ENCODE assay signal across 8 cellular contexts in the genomic region with DNA sequence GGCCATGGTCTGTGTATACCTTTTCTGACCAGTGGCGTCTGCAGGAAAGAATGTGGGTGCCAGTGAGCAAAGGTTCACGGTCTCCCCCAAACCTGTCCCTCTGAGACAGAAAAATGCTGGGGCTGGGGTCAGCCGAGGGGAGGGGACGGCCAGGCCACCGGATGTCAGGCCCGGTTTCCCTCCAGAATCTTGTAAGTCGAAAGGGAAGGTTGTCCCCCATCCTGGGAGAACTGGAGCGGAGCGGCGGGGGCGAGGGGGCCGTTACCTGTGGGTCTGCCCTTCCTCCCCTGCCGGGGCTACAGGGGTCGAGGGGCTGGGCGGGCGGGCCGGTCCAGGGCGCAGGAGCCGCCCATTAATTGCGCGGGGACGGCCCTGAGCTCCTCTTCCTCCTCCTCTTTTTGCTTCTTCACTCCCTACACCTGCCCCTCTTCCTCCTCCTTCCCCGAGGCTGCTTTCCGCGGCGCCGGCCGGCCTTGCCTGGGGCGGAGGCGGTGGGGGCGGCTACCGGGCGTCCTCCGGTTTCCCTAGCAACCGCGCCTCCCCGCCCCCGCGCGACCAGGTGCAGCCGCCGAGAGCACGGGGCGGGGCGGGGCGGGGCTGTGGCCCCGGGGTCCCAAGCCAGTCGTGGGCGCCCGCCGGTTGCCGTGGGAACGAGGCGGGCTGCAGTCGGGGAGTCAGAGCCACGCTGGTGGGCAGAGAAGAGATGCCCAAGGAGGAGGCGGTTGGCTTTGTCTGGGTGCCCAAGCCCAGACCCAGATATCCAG. TPM values are rescaled to one million over a fixed set of nuclear protein-coding genes. Genes with fewer than 3 reads are reported as not detected.
A peak's percentile ranks its signal among the peaks of the same experiment; 100 is the strongest.
DNase-seq lines count a peak whose midpoint lies in the region; ATAC-seq lines count a peak whose summit lies in the region.

A gene with protein sequence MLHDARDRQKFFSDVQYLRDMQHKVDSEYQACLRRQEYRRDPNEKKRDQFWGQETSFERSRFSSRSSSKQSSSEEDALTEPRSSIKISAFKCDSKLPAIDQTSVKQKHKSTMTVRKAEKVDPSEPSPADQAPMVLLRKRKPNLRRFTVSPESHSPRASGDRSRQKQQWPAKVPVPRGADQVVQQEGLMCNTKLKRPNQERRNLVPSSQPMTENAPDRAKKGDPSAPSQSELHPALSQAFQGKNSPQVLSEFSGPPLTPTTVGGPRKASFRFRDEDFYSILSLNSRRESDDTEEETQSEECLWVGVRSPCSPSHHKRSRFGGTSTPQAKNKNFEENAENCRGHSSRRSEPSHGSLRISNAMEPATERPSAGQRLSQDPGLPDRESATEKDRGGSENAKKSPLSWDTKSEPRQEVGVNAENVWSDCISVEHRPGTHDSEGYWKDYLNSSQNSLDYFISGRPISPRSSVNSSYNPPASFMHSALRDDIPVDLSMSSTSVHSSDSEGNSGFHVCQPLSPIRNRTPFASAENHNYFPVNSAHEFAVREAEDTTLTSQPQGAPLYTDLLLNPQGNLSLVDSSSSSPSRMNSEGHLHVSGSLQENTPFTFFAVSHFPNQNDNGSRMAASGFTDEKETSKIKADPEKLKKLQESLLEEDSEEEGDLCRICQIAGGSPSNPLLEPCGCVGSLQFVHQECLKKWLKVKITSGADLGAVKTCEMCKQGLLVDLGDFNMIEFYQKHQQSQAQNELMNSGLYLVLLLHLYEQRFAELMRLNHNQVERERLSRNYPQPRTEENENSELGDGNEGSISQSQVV (minus strand): TSS at position 503 of the 764 bp plus-strand sequence. CDS start 6,579 bp downstream, outside the sequence.

- H3K36me3 ChIP-seq in BLaER1 treated with 17β-estradiol and CSF1 and Interleukin-3, amounts not matched to agents 10 nM and 100 nM: no peaks in the 10 kb centered on the region

- H3K9me3 ChIP-seq in BLaER1 treated with 17β-estradiol and CSF1 and Interleukin-3, amounts not matched to agents 10 nM and 100 nM (replicated peaks in 1 of 11): no peaks in the 10 kb centered on the region
- peaks cover 3% of the 10 kb centered on the region for H3K9me3 ChIP-seq in right cardiac atrium (ENCODE audit: control insufficient read depth, low read length)

- peaks cover 4 to 27% (median 17%) of the 10 kb centered on the region in 10 experiments; a peak in 18 of 20 replicates for H3K4me1 ChIP-seq in BLaER1 treated with 17β-estradiol and CSF1 and Interleukin-3, amounts not matched to agents 10 nM and 100 nM
- H3K4me1 ChIP-seq in right cardiac atrium (ENCODE audit: control insufficient read depth, insufficient read depth, low read length): no peaks in the 10 kb centered on the region

- H3K4me2 ChIP-seq in BLaER1 treated with 17β-estradiol and CSF1 and Interleukin-3, amounts not matched to agents 10 nM and 100 nM: peak within 1 kb of the TSS; percentile 75 to 85 (median 79)

- ATAC-seq in right cardiac atrium: peak in 1 of 2 donors; percentile 21
- no peak for ATAC-seq in HG02623 (IDR thresholded peaks at IDR 0.05; ENCODE audit: unreplicated experiment)

- H3K27ac ChIP-seq in BLaER1 treated with 17β-estradiol and CSF1 and Interleukin-3, amounts not matched to agents 10 nM and 100 nM: peak within 1 kb of the TSS in 1 of 11 experiments; percentile 38; a peak in 1 of 22 replicates
- H3K27ac ChIP-seq in right cardiac atrium (ENCODE audit: low read length): no peak within 1 kb of the TSS

- WGBS in right cardiac atrium: 11% methylated on average over 57 of the region's 57 CpGs

- H4K20me1 ChIP-seq in BLaER1 treated with 17β-estradiol and CSF1 and Interleukin-3, amounts not matched to agents 10 nM and 100 nM: no peaks in the 10 kb centered on the region

- intact Hi-C loops in right cardiac atrium (cut with DNase I): no loop called here

- H3K27me3 ChIP-seq in BLaER1 treated with 17β-estradiol and CSF1 and Interleukin-3, amounts not matched to agents 10 nM and 100 nM: no peaks in the 10 kb centered on the region
- no peaks in the 10 kb centered on the region for H3K27me3 ChIP-seq in right cardiac atrium (ENCODE audit: control insufficient read depth, insufficient read depth)

- DNase-seq in M059J (ENCODE audit: low read depth) (peak; percentile 28), right cardiac atrium (peak in 2 of 3 donors; percentile 25 to 55), NK-92 (lab: John Stamatoyannopoulos, UW; ENCODE audit: unreplicated experiment) (no peak)
- DNase-seq in activated CD8-positive, alpha-beta memory T cell treated with anti-CD3 and anti-CD28 coated beads for 4 hours (ENCODE audit: low read depth in 2 of 2): peak; percentile 31 to 33
- peak; percentile 19 to 57 for DNase-seq in stimulated activated CD4-positive, alpha-beta T cell treated with anti-CD3 and anti-CD28 coated beads, Interleukin-2, amount 100 ng/mL, for 24 hours
- DNase-seq in NK-92 treated with Interleukin-12 subunit alpha and Interleukin-12 subunit beta, amount 100 ng/mL, for 24 hours (lab: John Stamatoyannopoulos, UW): no peak

- peak within 1 kb of the TSS in 7 of 10 experiments; percentile 18 to 66 (median 37); a peak in 12 of 20 replicates for H3K4me3 ChIP-seq in BLaER1 treated with 17β-estradiol and CSF1 and Interleukin-3, amounts not matched to agents 10 nM and 100 nM
- peak within 1 kb of the TSS; percentile 21 for H3K4me3 ChIP-seq in right cardiac atrium (ENCODE audit: low read length)

- H3K9ac ChIP-seq in BLaER1 treated with 17β-estradiol and CSF1 and Interleukin-3, amounts not matched to agents 10 nM and 100 nM: peak within 1 kb of the TSS in 1 of 11 experiments; percentile 29; a peak in 1 of 22 replicates

RNA-seq across cellular contexts. Expression of the gene that starts here (rescaled TPM):
- 0.05 TPM in 1 of 2 replicates, not detected in the other for total RNA-seq in M059J (2014; rRNA removed; shearing (Covaris generic))
- total RNA-seq in right cardiac atrium: not detected
- polyA plus RNA-seq in right cardiac atrium: 0.20 TPM

Comparison
In these comparisons a context has a peak if more than half of its experiments do, and no peak if none do; other contexts are left out.
1. Peak in DNase-seq in M059J; RNA of the gene not detected or under 1 TPM.
2. Peak in DNase-seq and H3K4me3 ChIP-seq in right cardiac atrium; RNA of the gene not detected or under 1 TPM.
3. DNase-seq: peak in activated CD8-positive, alpha-beta memory T cell treated with anti-CD3 and anti-CD28 coated beads for 4 hours (2 of 2) and stimulated activated CD4-positive, alpha-beta T cell treated with anti-CD3 and anti-CD28 coated beads, Interleukin-2, amount 100 ng/mL, for 24 hours (2 of 2); none in NK-92 treated with Interleukin-12 subunit alpha and Interleukin-12 subunit beta, amount 100 ng/mL, for 24 hours (single experiment) and NK-92 (single experiment).